In genomic region chr7:102236592-102237287, GRCh38 we compare ENCODE assay signal across 8 cellular contexts. TPM values are rescaled to one million over a fixed set of nuclear protein-coding genes. Genes with fewer than 3 reads are reported as not detected.
DNase-seq lines count a peak whose midpoint lies in the region; ATAC-seq and TF ChIP-seq lines count a peak whose summit lies in the region.

No MANE protein-coding gene starts in this region.

- peaks cover 7% of the 10 kb centered on the region for H3K36me3 ChIP-seq in CD4-positive, alpha-beta memory T cell (ENCODE audit: insufficient read depth, low read length)
- H3K36me3 ChIP-seq in fibroblast of lung (ENCODE audit: control insufficient read depth, insufficient read depth, low read length): no peaks in the 10 kb centered on the region
- no peaks in the 10 kb centered on the region for H3K36me3 ChIP-seq in neural cell (ENCODE audit: insufficient read depth, low read length)

- peak overlapping the region in 1 of 7 donors; percentile 60 for H3K27ac Mint-ChIP-seq in CD4-positive, alpha-beta memory T cell
- H3K27ac Mint-ChIP-seq in HFFc6 (peak overlapping the region; percentile 31; the same call in 1 of the 2 replicates), type B pancreatic cell (peak overlapping the region; percentile 24)

- no peaks in the 10 kb centered on the region for H3K9me2 ChIP-seq in neural cell (ENCODE audit: insufficient read depth, low read length)

- H3K4me2 ChIP-seq in fibroblast of lung (ENCODE audit: extremely low read depth, insufficient read depth, low read length) (no peak overlapping the region), neural cell (ENCODE audit: low read length) (no peak overlapping the region)

- peak in 4 of 5 donors; percentile 17 to 39 (median 29) for DNase-seq in CD4-positive, alpha-beta memory T cell
- DNase-seq in HFFc6 (peak; percentile 36), NOMO-1 (lab: John Stamatoyannopoulos, UW; ENCODE audit: unreplicated experiment in 2 of 2) (peak; percentile 52 to 73), activated T-cell treated with anti-CD3 and anti-CD28 coated beads for 1 hour (ENCODE audit: low read depth) (peak; percentile 22), fibroblast of lung (ENCODE audit: low read depth in 2 of 2) (peak; percentile 36 to 69), type B pancreatic cell (ENCODE audit: extremely low spot score, unreplicated experiment) (no peak)

- POLR2A ChIA-PET in CD4-positive, alpha-beta memory T cell (lab: Charles Lee; ENCODE audit: partially characterized antibody): no interaction called here

- CTCF ChIA-PET in CD4-positive, alpha-beta memory T cell (lab: Charles Lee; ENCODE audit: partially characterized antibody): interaction anchor here (0.7 to 2.1 kb wide), 14 partner anchors 8 to 696 kb away, joined by 3 to 7 read pairs (median 3); no protein-coding TSS in a partner anchor

- H3K4me3 Mint-ChIP-seq in CD4-positive, alpha-beta memory T cell: no peak overlapping the region
- no peak overlapping the region for H3K4me3 Mint-ChIP-seq in HFFc6
- no peak overlapping the region for H3K4me3 Mint-ChIP-seq in type B pancreatic cell

- H3K79me2 ChIP-seq in fibroblast of lung (ENCODE audit: control insufficient read depth, insufficient read depth, low read length) (no peaks in the 10 kb centered on the region), neural cell (replicated peaks; ENCODE audit: insufficient read depth, low read length) (no peaks in the 10 kb centered on the region)

- no peak overlapping the region for H3K27ac ChIP-seq in CD4-positive, alpha-beta memory T cell (ENCODE audit: low read depth, low read length)
- H3K27ac ChIP-seq in fibroblast of lung (ENCODE audit: insufficient read depth, low read length): no peak overlapping the region
- H3K27ac ChIP-seq in neural cell (ENCODE audit: low read length): no peak overlapping the region

- H4K20me1 ChIP-seq in fibroblast of lung (ENCODE audit: control insufficient read depth, extremely low read depth, insufficient read depth, low read length): no peaks in the 10 kb centered on the region
- no peaks in the 10 kb centered on the region for H4K20me1 ChIP-seq in neural cell (ENCODE audit: insufficient read depth)

- H2AFZ ChIP-seq in fibroblast of lung (ENCODE audit: low read length) (no peak overlapping the region), neural cell (ENCODE audit: low read depth, low read length) (no peak overlapping the region)

- intact Hi-C loops in CD4-positive, alpha-beta memory T cell (cut with micrococcal nuclease): loop anchor here (1.0 to 2.0 kb wide), 4 partner anchors 548 to 693 kb away; no protein-coding TSS in a partner anchor

- H3K4me1 ChIP-seq in CD4-positive, alpha-beta memory T cell (ENCODE audit: insufficient read depth, low read length): no peaks in the 10 kb centered on the region
- no peaks in the 10 kb centered on the region for H3K4me1 ChIP-seq in fibroblast of lung (ENCODE audit: control insufficient read depth, extremely low read depth, insufficient read depth, low read length)

- no peak overlapping the region for H3K4me3 ChIP-seq in CD4-positive, alpha-beta memory T cell (ENCODE audit: low read length in 2 of 2)
- H3K4me3 ChIP-seq in fibroblast of lung (replicated peaks in 1 of 4; ENCODE audit: control extremely low read depth in 1 of 4, insufficient read depth in 1 of 4, low read depth in 3 of 4, low read length in 4 of 4) (no peak overlapping the region), neural cell (ENCODE audit: low read length) (no peak overlapping the region)

- ATAC-seq in HG03432 (IDR thresholded peaks at IDR 0.05; ENCODE audit: unreplicated experiment): no peak

- H3K27me3 Mint-ChIP-seq in CD4-positive, alpha-beta memory T cell: no peaks in the 10 kb centered on the region
- H3K27me3 Mint-ChIP-seq in HFFc6 (ENCODE audit: insufficient read depth) (no peaks in the 10 kb centered on the region), type B pancreatic cell (no peaks in the 10 kb centered on the region)

- H3F3A ChIP-seq in neural cell (ENCODE audit: insufficient read depth, low read length, poor library complexity, severe bottlenecking): no peaks in the 10 kb centered on the region

- TF ChIP-seq EP300 in neural cell (conservative IDR thresholded peaks at IDR 0.05; ENCODE audit: poor library complexity, severe bottlenecking): no peak

- no peaks in the 10 kb centered on the region for H3K4me1 Mint-ChIP-seq in CD4-positive, alpha-beta memory T cell
- no peaks in the 10 kb centered on the region for H3K4me1 Mint-ChIP-seq in HFFc6 (ENCODE audit: low read depth)
- peaks cover 8% of the 10 kb centered on the region for H3K4me1 Mint-ChIP-seq in type B pancreatic cell (ENCODE audit: unreplicated experiment)

- H3K27me3 ChIP-seq in CD4-positive, alpha-beta memory T cell (ENCODE audit: insufficient read depth, low read length): no peaks in the 10 kb centered on the region
- H3K27me3 ChIP-seq in fibroblast of lung (ENCODE audit: control insufficient read depth, insufficient read depth, low read length) (no peaks in the 10 kb centered on the region), neural cell (ENCODE audit: insufficient read depth, low read depth, low read length) (no peaks in the 10 kb centered on the region)

- TF ChIP-seq RAD21 in neural cell (conservative IDR thresholded peaks at IDR 0.05): peak; percentile 96

- H3K9me3 Mint-ChIP-seq in CD4-positive, alpha-beta memory T cell: no peaks in the 10 kb centered on the region
- H3K9me3 Mint-ChIP-seq in HFFc6 (no peaks in the 10 kb centered on the region), type B pancreatic cell (no peaks in the 10 kb centered on the region)

- TF ChIP-seq CTCF in HFFc6 (IDR thresholded peaks at IDR 0.05): peak; percentile 93
- peak; percentile 72 to 74 for TF ChIP-seq CTCF in fibroblast of lung (conservative IDR thresholded peaks at IDR 0.05 in 1 of 2, IDR thresholded peaks at IDR 0.05 in 1 of 2; ENCODE audit: low read depth in 1 of 2, low read length in 2 of 2)
- TF ChIP-seq CTCF in neural cell (IDR thresholded peaks at IDR 0.05; ENCODE audit: poor library complexity, severe bottlenecking): peak; percentile 96
- TF ChIP-seq CTCF in type B pancreatic cell (conservative IDR thresholded peaks at IDR 0.05): peak; percentile 93

- H3K36me3 Mint-ChIP-seq in CD4-positive, alpha-beta memory T cell: peaks cover 34 to 58% of the 10 kb centered on the region in 2 donors
- no peaks in the 10 kb centered on the region; the same call in 1 of the 2 replicates for H3K36me3 Mint-ChIP-seq in HFFc6 (ENCODE audit: low read depth)
- no peaks in the 10 kb centered on the region for H3K36me3 Mint-ChIP-seq in type B pancreatic cell

- no peaks in the 10 kb centered on the region for H3K9me3 ChIP-seq in CD4-positive, alpha-beta memory T cell (ENCODE audit: control insufficient read depth in 1 of 2, low read length in 2 of 2)
- H3K9me3 ChIP-seq in fibroblast of lung (ENCODE audit: control insufficient read depth, insufficient read depth, low read depth, low read length): no peaks in the 10 kb centered on the region
- H3K9me3 ChIP-seq in neural cell (ENCODE audit: low read length): no peaks in the 10 kb centered on the region

- H3K9ac ChIP-seq in fibroblast of lung (ENCODE audit: insufficient read depth, low read length): no peak overlapping the region
- H3K9ac ChIP-seq in neural cell (ENCODE audit: low read length): no peak overlapping the region

TF ChIP-seq in neural cell, 6 proteins besides CTCF, POLR2A, EP300 and RAD21:
- TF ChIP-seq TAF1 (IDR thresholded peaks at IDR 0.05; ENCODE audit: low read depth) (no peak), SMC3 (conservative IDR thresholded peaks at IDR 0.05; ENCODE audit: poor library complexity) (peak; percentile 95)
TF ChIP-seq in neural cell: peak in this region for 1.

RNA-seq across cellular contexts. Expression of gene SH2B2, which starts 49.9 kb away (rescaled TPM):
- total RNA-seq in CD4-positive, alpha-beta memory T cell: 1 to 10 TPM in 1 of 2 experiments, under 1 TPM in 1; 0.79 to 1.2 TPM
- under 1 TPM in 1 of 2 donors, not detected in 1; 0.69 TPM for polyA plus RNA-seq in CD4-positive, alpha-beta memory T cell
- total RNA-seq in HFFc6 (2021; fragmentation: NEBNext Ultra II Directional; extraction: Animal tissue kit (Norgen Biotek cat#: 25700)): 1 to 10 TPM; 1.2 to 3.2 (median 1.6) TPM
- total RNA-seq in fibroblast of lung: 2.0 and 2.3 TPM in 2 replicates
- polyA plus RNA-seq in fibroblast of lung: 0.18 and 0.43 TPM in 2 replicates
- polyA plus RNA-seq in fibroblast of lung (2012): 0.71 and 1.2 TPM in 2 replicates
- 1.4 and 2.5 TPM in 2 replicates for polyA minus RNA-seq in fibroblast of lung (ENCODE audit: low replicate concordance)
- polyA plus RNA-seq in neural cell: 21.6 and 27.3 TPM in 2 replicates
- 30.8 and 41.4 TPM in 2 replicates for polyA minus RNA-seq in neural cell
- 9.5 and 15.5 TPM in 2 replicates for total RNA-seq in type B pancreatic cell (ENCODE audit: low replicate concordance)
